21 cellular contexts compared by ENCODE assay signal in genomic region chr18:50947899-50948298, GRCh38. TPM values are rescaled to one million over a fixed set of nuclear protein-coding genes. Genes with fewer than 3 reads are reported as not detected.
DNase-seq lines count a peak whose midpoint lies in the region; ATAC-seq, FAIRE-seq and TF ChIP-seq lines count a peak whose summit lies in the region.
"Had no signal": no experiment of that assay in that cellular context is flagged by ENCODE, and none has a peak within 500 bp of the region (broad histone marks: within the 10 kb centered on the region; RNA-seq: fewer than 3 reads in every experiment).

No MANE protein-coding gene starts in this region.

- no peaks in the 10 kb centered on the region for H3K9me1 ChIP-seq in IMR-90 (ENCODE audit: insufficient read depth, low read length)

- H3K27ac ChIP-seq in IMR-90 (ENCODE audit: insufficient read depth, low read length) (no peak overlapping the region), astrocyte (ENCODE audit: low read depth, low read length) (no peak overlapping the region), HepG2 (ENCODE audit: extremely low read length, insufficient read depth, low read length) (no peak overlapping the region)
- H3K27ac ChIP-seq: heart right ventricle, pancreas, skin epidermis, VCaP had no signal

- ATAC-seq in IMR-90 (ENCODE audit: low read depth) (no peak; the same call in 1 of the 2 replicates), HepG2 (no peak)
- ATAC-seq: heart right ventricle, pancreas had no signal

- dilution Hi-C loops in IMR-90 (cut with HindIII; ENCODE audit: low sequenced_read_pairs, unreplicated experiment), result no loop called here

- POLR2A ChIA-PET in IMR-90 (lab: Charles Lee; ENCODE audit: unreplicated experiment), result no interaction called here
- POLR2A ChIA-PET in HepG2 (lab: Yijun Ruan, JAX), result interaction anchor here (1.4 kb wide), 1 partner anchor 20 kb away, joined by 5 read pairs; the partner anchor contains the start of gene ELAC1

- no peak overlapping the region for H3K4ac ChIP-seq in IMR-90 (ENCODE audit: low read depth, low read length)

- peak; percentile 16 for DNase-seq in AG20443 (ENCODE audit: low spot score)
- peak; percentile 53 for DNase-seq in IMR-90
- peak; percentile 36 for DNase-seq in astrocyte (ENCODE audit: low read depth)
- DNase-seq in foreskin melanocyte, result peak; percentile 62
- DNase-seq in NK-92 (lab: John Stamatoyannopoulos, UW; ENCODE audit: unreplicated experiment), result no peak
- no peak for DNase-seq in HepG2 (ENCODE audit: low spot score)
- no peak for DNase-seq in DMS153 treated with DMSO at 0.1 percent for 48 hours (lab: John Stamatoyannopoulos, UW; ENCODE audit: unreplicated experiment)
- no peak for DNase-seq in NCI-H524 (lab: John Stamatoyannopoulos, UW)
- DNase-seq: activated CD4-positive, alpha-beta T cell treated with anti-CD3 and anti-CD28 coated beads, Interleukin-2, amount 50 U/mL, for 4 hours; activated naive CD4-positive, alpha-beta T cell treated with Interleukin-2 at 50 U/mL for 16 hours; dorsolateral prefrontal cortex; heart right ventricle; MG63; NCI-H146; NCI-H2171 treated with DMSO at 0.1 percent for 48 hours; pancreas; RPMI8226; stimulated activated CD4-positive, alpha-beta T cell treated with anti-CD3 and anti-CD28 coated beads, Interleukin-2, amount 100 ng/mL, for 48 hours had no signal

- no peak overlapping the region for H3K56ac ChIP-seq in IMR-90 (ENCODE audit: extremely low read depth, insufficient read depth, low read length)

- H3K23ac ChIP-seq in IMR-90 (ENCODE audit: low read depth, low read length), result no peak overlapping the region

- no peak for FAIRE-seq in astrocyte (lab: Jason Lieb, UNC)
- FAIRE-seq in HepG2 (lab: Jason Lieb, UNC), result no peak
- FAIRE-seq: pancreas had no signal

- no peak overlapping the region for H4K8ac ChIP-seq in IMR-90 (ENCODE audit: low read depth in 2 of 2, low read length in 2 of 2)

- in situ Hi-C loops in IMR-90 (cut with MboI; ENCODE audit: low sequenced_read_pairs) (no loop called here), HepG2 (cut with HindIII; ENCODE audit: extremely low pct_ligation_motif_present, low pct_unique_long_range_greater_than_20kb) (no loop called here)

- no peak for TF ChIP-seq RAD21 in IMR-90 (IDR thresholded peaks at IDR 0.05; ENCODE audit: low read length)
- TF ChIP-seq RAD21 in HepG2 (CRISPR knock-in tag; IDR thresholded peaks at IDR 0.05), result no peak

- no peak overlapping the region for H2BK120ac ChIP-seq in IMR-90 (ENCODE audit: low read depth, low read length)

- H3K79me2 ChIP-seq in astrocyte (ENCODE audit: insufficient read depth, low read length), result no peaks in the 10 kb centered on the region
- no peaks in the 10 kb centered on the region for H3K79me2 ChIP-seq in HepG2 (ENCODE audit: insufficient read depth, low read length)

- TF ChIP-seq CTCF in IMR-90 (conservative IDR thresholded peaks at IDR 0.05; ENCODE audit: low read depth, low read length) (no peak), astrocyte (IDR thresholded peaks at IDR 0.05; ENCODE audit: insufficient read depth, low read depth, low read length) (no peak), HepG2 (CRISPR knock-in tag; IDR thresholded peaks at IDR 0.05) (no peak)

- intact Hi-C loops in IMR-90 (cut with micrococcal nuclease) (no loop called here), HepG2 (cut with micrococcal nuclease; ENCODE audit: unreplicated experiment) (no loop called here)

- peaks cover 2% of the 10 kb centered on the region; the same call in 1 of the 2 replicates for H3K4me1 ChIP-seq in IMR-90 (ENCODE audit: control insufficient read depth, insufficient read depth, low read length)
- peaks cover 2% of the 10 kb centered on the region for H3K4me1 ChIP-seq in astrocyte (ENCODE audit: insufficient read depth, low read length)
- H3K4me1 ChIP-seq in HepG2 (ENCODE audit: insufficient read depth, low read length), result no peaks in the 10 kb centered on the region
- H3K4me1 ChIP-seq: pancreas had no signal

- no CpG with 5 or more reads among the region's 1 CpG for WGBS in IMR-90 (ENCODE audit: extremely low coverage in 2 of 2, insufficient read length in 1 of 2), 2 experiments
- WGBS in HepG2 (ENCODE audit: low lambda C conversion rate), result 97% methylated on average over 1 of the region's 1 CpG

- H3K9ac ChIP-seq in IMR-90 (ENCODE audit: low read depth, low read length) (no peak overlapping the region), astrocyte (ENCODE audit: low read length) (no peak overlapping the region), HepG2 (ENCODE audit: insufficient read depth, low read depth, low read length) (no peak overlapping the region)

- no peak overlapping the region for H3K18ac ChIP-seq in IMR-90 (ENCODE audit: low read depth, low read length)

- no peak overlapping the region for H2BK5ac ChIP-seq in IMR-90 (ENCODE audit: low read depth, low read length, poor library complexity, severe bottlenecking)

- H3K27me3 ChIP-seq in IMR-90 (ENCODE audit: control insufficient read depth, insufficient read depth, low read length) (no peaks in the 10 kb centered on the region), astrocyte (ENCODE audit: insufficient read depth, low read length) (no peaks in the 10 kb centered on the region), HepG2 (ENCODE audit: control insufficient read depth in 1 of 2, insufficient read depth in 2 of 2, low read length in 2 of 2) (no peaks in the 10 kb centered on the region)
- H3K27me3 ChIP-seq: dorsolateral prefrontal cortex, heart right ventricle, MG63, pancreas had no signal

- no peak overlapping the region for H2BK20ac ChIP-seq in IMR-90 (ENCODE audit: low read depth, low read length)

- TF ChIP-seq POLR2A in IMR-90 (IDR thresholded peaks at IDR 0.05; ENCODE audit: low read depth, low read length) (no peak), HepG2 (IDR thresholded peaks at IDR 0.05; ENCODE audit: insufficient read depth in 1 of 2, low read depth in 2 of 2, low read length in 2 of 2) (no peak)

- peaks cover 11% of the 10 kb centered on the region for H3K4me1 Mint-ChIP-seq in astrocyte (ENCODE audit: low read depth, unreplicated experiment)

- H3K79me1 ChIP-seq in IMR-90 (ENCODE audit: low read depth in 1 of 2, low read length in 2 of 2), result no peaks in the 10 kb centered on the region

- no peak overlapping the region for H3K4me2 ChIP-seq in IMR-90 (ENCODE audit: low read depth, low read length)
- H3K4me2 ChIP-seq in astrocyte (ENCODE audit: low read length), result no peak overlapping the region
- no peak overlapping the region for H3K4me2 ChIP-seq in HepG2 (ENCODE audit: low read depth, low read length)

- TF ChIP-seq EP300 in HepG2 (IDR thresholded peaks at IDR 0.05; ENCODE audit: low read depth in 2 of 2, low read length in 2 of 2) (no peak), HepG2 (CRISPR knock-in tag; IDR thresholded peaks at IDR 0.05; ENCODE audit: borderline replicate concordance) (no peak)

- no peak overlapping the region for H2BK15ac ChIP-seq in IMR-90 (ENCODE audit: low read depth, low read length)

- no peak overlapping the region for H2AK5ac ChIP-seq in IMR-90 (ENCODE audit: low read depth, low read length)

- H3K36me3 Mint-ChIP-seq in astrocyte (ENCODE audit: low read depth, unreplicated experiment), result peaks cover 4% of the 10 kb centered on the region

- H3K9me3 ChIP-seq in IMR-90 (ENCODE audit: control insufficient read depth, insufficient read depth, low read length), result no peaks in the 10 kb centered on the region
- no peaks in the 10 kb centered on the region for H3K9me3 ChIP-seq in astrocyte (ENCODE audit: insufficient read depth, low read depth, low read length)
- H3K9me3 ChIP-seq in HepG2 (ENCODE audit: low read length), result no peaks in the 10 kb centered on the region
- H3K9me3 ChIP-seq: heart right ventricle, MG63, pancreas had no signal

- H3K4me3 ChIP-seq in IMR-90 (ENCODE audit: insufficient read depth, low read depth, low read length) (no peak overlapping the region), astrocyte (ENCODE audit: insufficient read depth, low read depth, low read length) (no peak overlapping the region), HepG2 (replicated peaks in 1 of 3; ENCODE audit: insufficient read depth in 1 of 3, low read depth in 2 of 3, low read length in 3 of 3) (no peak overlapping the region)
- H3K4me3 ChIP-seq: dorsolateral prefrontal cortex, heart right ventricle, lung, MG63, pancreas, skin epidermis had no signal

- H4K5ac ChIP-seq in IMR-90 (ENCODE audit: low read depth, low read length), result no peak overlapping the region

- BruUV-seq in IMR-90 (replicated peaks; lab: Mats Ljungman, UMichigan), result no TSS peak
- BruUV-seq in HepG2 (replicated peaks; lab: Mats Ljungman, UMichigan), result no TSS peak

- no peak overlapping the region for H4K91ac ChIP-seq in IMR-90 (ENCODE audit: insufficient read depth, low read depth, low read length)

- H3K36me3 ChIP-seq in IMR-90 (ENCODE audit: control insufficient read depth, insufficient read depth, low read length), result 0 out of 2 replicates have a peak, but pooled peaks cover 3% of the 10 kb centered on the region
- no peaks in the 10 kb centered on the region for H3K36me3 ChIP-seq in astrocyte (ENCODE audit: insufficient read depth, low read length)
- H3K36me3 ChIP-seq in HepG2 (replicated peaks in 1 of 2; ENCODE audit: control insufficient read depth in 1 of 2, insufficient read depth in 2 of 2, low read length in 2 of 2), result no peaks in the 10 kb centered on the region
- H3K36me3 ChIP-seq: pancreas had no signal

- H4K20me1 ChIP-seq in IMR-90 (ENCODE audit: insufficient read depth, low read length), result no peaks in the 10 kb centered on the region
- no peaks in the 10 kb centered on the region for H4K20me1 ChIP-seq in astrocyte (ENCODE audit: insufficient read depth, low read length)
- H4K20me1 ChIP-seq in HepG2 (ENCODE audit: insufficient read depth, low read length), result no peaks in the 10 kb centered on the region

- CTCF ChIA-PET in IMR-90 (lab: Yijun Ruan, JAX), result interaction anchor here (1.1 kb wide), 2 partner anchors 11 to 19 kb away, joined by 5 read pairs; no protein-coding TSS in a partner anchor
- CTCF ChIA-PET in HepG2 (lab: Yijun Ruan, JAX; ENCODE audit: low intra/inter-chr PET ratio, low total read pairs), result no interaction called here

- H3K27ac Mint-ChIP-seq in astrocyte (ENCODE audit: unreplicated experiment), result no peak overlapping the region

- H2AFZ ChIP-seq in IMR-90 (replicated peaks; ENCODE audit: low read length, poor library complexity) (no peak overlapping the region), astrocyte (ENCODE audit: low read depth, low read length) (no peak overlapping the region), HepG2 (ENCODE audit: low read length) (no peak overlapping the region)

- no peak overlapping the region for H3K4me3 Mint-ChIP-seq in astrocyte (ENCODE audit: unreplicated experiment)

- no peaks in the 10 kb centered on the region for H3K9me3 Mint-ChIP-seq in astrocyte (ENCODE audit: unreplicated experiment)

- no peaks in the 10 kb centered on the region for H3K27me3 Mint-ChIP-seq in astrocyte (ENCODE audit: low read depth, unreplicated experiment)

- H3K14ac ChIP-seq in IMR-90 (replicated peaks; ENCODE audit: low read depth, low read length), result no peak overlapping the region

- no peak overlapping the region for H2AK9ac ChIP-seq in IMR-90 (replicated peaks; ENCODE audit: low read depth, low read length, poor library complexity)

RNA-seq across cellular contexts. Expression of gene ELAC1, which starts 19.9 kb away (rescaled TPM):
- total RNA-seq in IMR-90 (2012; rRNA removed) (5.2 and 6.4 TPM in 2 replicates), astrocyte (7.6 and 8.2 TPM in 2 replicates), HepG2 (2016; rRNA removed; fragmentation: Illumina TruSeq; extraction: Trizol) (3.6 TPM in 2 replicates)
- polyA plus RNA-seq in IMR-90 (2012; rRNA removed) (7.7 and 8.4 TPM in 2 replicates), HepG2 (2011; rRNA removed) (1.3 and 1.9 TPM in 2 replicates)
- polyA plus RNA-seq in IMR-90 (2012; cell fraction: cytosol; rRNA removed), result 3.4 and 4.4 TPM in 2 replicates
- 1.1 and 3.5 TPM in 2 replicates for polyA plus RNA-seq in IMR-90 (2012; cell fraction: nucleus; rRNA removed; ENCODE audit: low replicate concordance)
- 5.1 and 5.5 TPM in 2 replicates for total RNA-seq in HepG2 (2016; cell fraction: cytosol; rRNA removed; fragmentation: Illumina TruSeq; extraction: Trizol; ENCODE audit: low read depth)
- 3.4 and 3.5 TPM in 2 replicates for total RNA-seq in HepG2 (2016; cell fraction: insoluble cytoplasmic fraction; rRNA removed; fragmentation: Illumina TruSeq; extraction: Trizol)
- total RNA-seq in HepG2 (2016; cell fraction: membrane; rRNA removed; fragmentation: Illumina TruSeq; extraction: Trizol), result 6.5 and 7.0 TPM in 2 replicates
- 3.0 and 3.6 TPM in 2 replicates for total RNA-seq in HepG2 (2016; cell fraction: nucleus; rRNA removed; fragmentation: Illumina TruSeq; extraction: Trizol)
- polyA plus RNA-seq in HepG2 (2011; cell fraction: cytosol; rRNA removed), result 0.62 and 1.7 TPM in 2 replicates
- polyA plus RNA-seq in HepG2 (2011; cell fraction: nucleus; rRNA removed), result 0.69 and 1.3 TPM in 2 replicates
- polyA plus RNA-seq in HepG2 (2012), result 1.7 and 2.7 TPM in 2 replicates
- polyA plus RNA-seq in HepG2 (2016; cell fraction: cytosol; fragmentation: Illumina TruSeq; extraction: Trizol; ENCODE audit: low read depth), result 7.7 and 9.6 TPM in 2 replicates
- 5.6 and 6.1 TPM in 2 replicates for polyA plus RNA-seq in HepG2 (2016; cell fraction: insoluble cytoplasmic fraction; fragmentation: Illumina TruSeq; extraction: Trizol; ENCODE audit: low read depth)
- 6.7 and 8.1 TPM in 2 replicates for polyA plus RNA-seq in HepG2 (2016; cell fraction: membrane; fragmentation: Illumina TruSeq; extraction: Trizol; ENCODE audit: low read depth)
- 3.2 and 3.9 TPM in 2 replicates for polyA plus RNA-seq in HepG2 (2016; cell fraction: nucleus; fragmentation: Illumina TruSeq; extraction: Trizol; ENCODE audit: insufficient read depth, low read depth)
- 1.7 and 5.3 TPM in 2 replicates for polyA minus RNA-seq in HepG2 (2011; rRNA and poly(A)+ RNA removed; ENCODE audit: low replicate concordance)
- polyA minus RNA-seq in HepG2 (2011; cell fraction: cytosol; rRNA and poly(A)+ RNA removed), result 0.62 and 1.3 TPM in 2 replicates
- polyA minus RNA-seq in HepG2 (2011; cell fraction: nucleus; rRNA and poly(A)+ RNA removed), result 9.8 and 11.6 TPM in 2 replicates

Comparison
In these comparisons a context has a peak if more than half of its experiments do, and no peak if none do; other contexts are left out.
1. DNase-seq: peak in AG20443 (single experiment), IMR-90 (single experiment), astrocyte (single experiment) and foreskin melanocyte (single experiment); none in NK-92 (single experiment), HepG2 (single experiment), DMS153 treated with DMSO at 0.1 percent for 48 hours (single experiment) and NCI-H524 (0 of 2).